In genomic region chr15:40244961-40245523, GRCh38 we compare ENCODE assay signal across 16 cellular contexts. TPM values are rescaled to one million over a fixed set of nuclear protein-coding genes. Genes with fewer than 3 reads are reported as not detected.
A peak's percentile ranks its signal among the peaks of the same experiment; 100 is the strongest.
DNase-seq lines count a peak whose midpoint lies in the region; ATAC-seq and TF ChIP-seq lines count a peak whose summit lies in the region.
"Had no signal": no experiment of that assay in that cellular context is flagged by ENCODE, and none has a peak within 500 bp of the region (broad histone marks: within the 10 kb centered on the region; RNA-seq: fewer than 3 reads in every experiment).

No MANE protein-coding gene starts in this region.

- intact Hi-C loops in body of pancreas (cut with DNase I) (no loop called here), right lobe of liver (cut with DNase I) (no loop called here)

- H3K4me3 ChIP-seq in body of pancreas = no peak overlapping the region
- no peak overlapping the region for H3K4me3 ChIP-seq in right lobe of liver
- H3K4me3 ChIP-seq: tibial nerve had no signal

- no peaks in the 10 kb centered on the region for H3K36me3 ChIP-seq in body of pancreas (replicated peaks in 1 of 2; ENCODE audit: insufficient read depth in 1 of 2, low read depth in 2 of 2)
- no peaks in the 10 kb centered on the region for H3K36me3 ChIP-seq in right lobe of liver
- H3K36me3 ChIP-seq: tibial nerve had no signal

- H3K27me3 Mint-ChIP-seq in activated naive CD8-positive, alpha-beta T cell treated with anti-CD3 and anti-CD28 coated beads, Interleukin-2, amount 10 ng/mL, durations not matched to agents 7 days and 5 days = peaks cover 3% of the 10 kb centered on the region
- H3K27me3 Mint-ChIP-seq in activated naive CD8-positive, alpha-beta T cell treated with anti-CD3 and anti-CD28 coated beads, Interleukin-2, amount 50 U/mL, for 24 hours = peaks cover under 1% of the 10 kb centered on the region

- no peaks in the 10 kb centered on the region for H3K9me3 Mint-ChIP-seq in activated naive CD8-positive, alpha-beta T cell treated with anti-CD3 and anti-CD28 coated beads, Interleukin-2, amount 10 ng/mL, durations not matched to agents 7 days and 5 days
- no peaks in the 10 kb centered on the region for H3K9me3 Mint-ChIP-seq in activated naive CD8-positive, alpha-beta T cell treated with anti-CD3 and anti-CD28 coated beads, Interleukin-2, amount 50 U/mL, for 24 hours
- H3K9me3 Mint-ChIP-seq: activated T-cell treated with anti-CD3 and anti-CD28 coated beads, Interleukin-2, amount 50 U/mL, for 72 hours had no signal

- WGBS in body of pancreas, 2 donors = 55 to 62% methylated on average over 5 of the region's 5 CpGs
- 65% methylated on average over 2 of the region's 5 CpGs for WGBS in right lobe of liver (ENCODE audit: insufficient coverage, low coverage, low lambda C conversion rate, missing lambda C conversion rate)

- POLR2A ChIA-PET in activated naive CD8-positive, alpha-beta T cell treated with anti-CD3 and anti-CD28 coated beads, Interleukin-2, amount 10 ng/mL, durations not matched to agents 7 days and 5 days (lab: Charles Lee) = no interaction called here

- no peaks in the 10 kb centered on the region for H3K9me3 ChIP-seq in body of pancreas
- H3K9me3 ChIP-seq in right lobe of liver = no peaks in the 10 kb centered on the region
- H3K9me3 ChIP-seq: tibial nerve had no signal

- H3K27me3 ChIP-seq in body of pancreas (no peaks in the 10 kb centered on the region), right lobe of liver (no peaks in the 10 kb centered on the region)

- H3K4me1 ChIP-seq in body of pancreas (peaks cover 10% of the 10 kb centered on the region), right lobe of liver (no peaks in the 10 kb centered on the region)

- peak; percentile 22 for DNase-seq in activated naive CD8-positive, alpha-beta T cell treated with anti-CD3 and anti-CD28 coated beads, Interleukin-2, amount 10 ng/mL, durations not matched to agents 7 days and 5 days
- no peak for DNase-seq in activated naive CD8-positive, alpha-beta T cell treated with anti-CD3 and anti-CD28 coated beads, Interleukin-2, amount 50 U/mL, for 24 hours
- peak in 3 of 4 donors; percentile 16 to 56 (median 35) for DNase-seq in body of pancreas
- DNase-seq in right lobe of liver = peak in 2 of 3 donors; percentile 10 to 19
- peak; percentile 73 for DNase-seq in ureter (ENCODE audit: low spot score)
- no peak for DNase-seq in iPS-NIHi7 (ENCODE audit: extremely low spot score)
- DNase-seq: activated T-cell treated with anti-CD3 and anti-CD28 coated beads, Interleukin-2, amount 50 U/mL, for 72 hours; effector CD8-positive, alpha-beta T cell; glutamatergic neuron; NCI-H2081 treated with DMSO at 0.1 percent for 48 hours; nucleus accumbens had no signal

- no peaks in the 10 kb centered on the region for H3K36me3 Mint-ChIP-seq in activated naive CD8-positive, alpha-beta T cell treated with anti-CD3 and anti-CD28 coated beads, Interleukin-2, amount 10 ng/mL, durations not matched to agents 7 days and 5 days
- no peaks in the 10 kb centered on the region for H3K36me3 Mint-ChIP-seq in activated naive CD8-positive, alpha-beta T cell treated with anti-CD3 and anti-CD28 coated beads, Interleukin-2, amount 50 U/mL, for 24 hours (ENCODE audit: low read depth)

- H3K4me3 Mint-ChIP-seq in activated naive CD8-positive, alpha-beta T cell treated with anti-CD3 and anti-CD28 coated beads, Interleukin-2, amount 10 ng/mL, durations not matched to agents 7 days and 5 days = no peak overlapping the region
- H3K4me3 Mint-ChIP-seq in activated naive CD8-positive, alpha-beta T cell treated with anti-CD3 and anti-CD28 coated beads, Interleukin-2, amount 50 U/mL, for 24 hours = no peak overlapping the region
- H3K4me3 Mint-ChIP-seq: activated T-cell treated with anti-CD3 and anti-CD28 coated beads, Interleukin-2, amount 50 U/mL, for 72 hours had no signal

- peaks cover 5% of the 10 kb centered on the region for H3K4me1 Mint-ChIP-seq in activated naive CD8-positive, alpha-beta T cell treated with anti-CD3 and anti-CD28 coated beads, Interleukin-2, amount 10 ng/mL, durations not matched to agents 7 days and 5 days
- H3K4me1 Mint-ChIP-seq in activated naive CD8-positive, alpha-beta T cell treated with anti-CD3 and anti-CD28 coated beads, Interleukin-2, amount 50 U/mL, for 24 hours = no peaks in the 10 kb centered on the region

- peak overlapping the region in 2 of 4 donors; percentile 24 to 41 for H3K27ac ChIP-seq in body of pancreas
- H3K27ac ChIP-seq in right lobe of liver = no peak overlapping the region
- H3K27ac ChIP-seq: tibial nerve had no signal

- H3K27ac Mint-ChIP-seq in activated naive CD8-positive, alpha-beta T cell treated with anti-CD3 and anti-CD28 coated beads, Interleukin-2, amount 10 ng/mL, durations not matched to agents 7 days and 5 days = no peak overlapping the region
- no peak overlapping the region for H3K27ac Mint-ChIP-seq in activated naive CD8-positive, alpha-beta T cell treated with anti-CD3 and anti-CD28 coated beads, Interleukin-2, amount 50 U/mL, for 24 hours
- H3K27ac Mint-ChIP-seq: activated T-cell treated with anti-CD3 and anti-CD28 coated beads, Interleukin-2, amount 50 U/mL, for 72 hours had no signal

- TF ChIP-seq POLR2A in body of pancreas (IDR thresholded peaks at IDR 0.05) (no peak), right lobe of liver (IDR thresholded peaks at IDR 0.05) (no peak)

- TF ChIP-seq CTCF in body of pancreas (IDR thresholded peaks at IDR 0.05) = no peak
- no peak for TF ChIP-seq CTCF in right lobe of liver (IDR thresholded peaks at IDR 0.05)

- no peak for ATAC-seq in activated naive CD8-positive, alpha-beta T cell treated with anti-CD3 and anti-CD28 coated beads, Interleukin-2, amount 10 ng/mL, durations not matched to agents 7 days and 5 days (ENCODE audit: low read depth)
- ATAC-seq in activated naive CD8-positive, alpha-beta T cell treated with anti-CD3 and anti-CD28 coated beads, Interleukin-2, amount 50 U/mL, for 24 hours = no peak
- ATAC-seq in body of pancreas (peak; percentile 63), right lobe of liver (no peak), HG03521 (IDR thresholded peaks at IDR 0.05; ENCODE audit: unreplicated experiment) (no peak), GM18858 (IDR thresholded peaks at IDR 0.05; ENCODE audit: unreplicated experiment) (no peak)
- ATAC-seq: activated T-cell treated with anti-CD3 and anti-CD28 coated beads, Interleukin-2, amount 50 U/mL, for 72 hours had no signal

RNA-seq across cellular contexts. Expression of gene PAK6, which starts 6.2 kb away (rescaled TPM):
- 1 to 10 TPM in 1 of 2 experiments, under 1 TPM in 1; 0.91 to 1.3 TPM for total RNA-seq in activated naive CD8-positive, alpha-beta T cell treated with anti-CD3 and anti-CD28 coated beads, Interleukin-2, amount 10 ng/mL, durations not matched to agents 7 days and 5 days
- total RNA-seq in body of pancreas = 10 to 100 TPM; 14.8 to 22.4 TPM
- under 1 TPM in 4 of 6 experiments, not detected in 2; 0.05 to 0.19 (median 0.10) TPM for total RNA-seq in right lobe of liver
- 29.5 TPM for total RNA-seq in ureter

RNA-seq across cellular contexts. Expression of gene ANKRD63, which starts 37.8 kb away (rescaled TPM):
- under 1 TPM in 1 of 2 experiments, not detected in 1; 0.26 TPM for total RNA-seq in activated naive CD8-positive, alpha-beta T cell treated with anti-CD3 and anti-CD28 coated beads, Interleukin-2, amount 10 ng/mL, durations not matched to agents 7 days and 5 days
- not detected for total RNA-seq in body of pancreas
- under 1 TPM in 1 of 6 experiments, not detected in 5; 0.24 TPM for total RNA-seq in right lobe of liver
- not detected for total RNA-seq in ureter
- total RNA-seq: activated T-cell treated with anti-CD3 and anti-CD28 coated beads, Interleukin-2, amount 50 U/mL, for 72 hours; LHCN-M2; lower leg skin; tibial nerve had no signal

Comparison
In these comparisons a context has a peak if more than half of its experiments do, and no peak if none do; other contexts are left out.
1. DNase-seq: peak in activated naive CD8-positive, alpha-beta T cell treated with anti-CD3 and anti-CD28 coated beads, Interleukin-2, amount 10 ng/mL, durations not matched to agents 7 days and 5 days (single experiment), body of pancreas (3 of 4), right lobe of liver (2 of 3) and ureter (single experiment); none in activated naive CD8-positive, alpha-beta T cell treated with anti-CD3 and anti-CD28 coated beads, Interleukin-2, amount 50 U/mL, for 24 hours (single experiment) and iPS-NIHi7 (single experiment).
2. RNA of gene PAK6, which starts 6.2 kb away (total RNA-seq): 29.5 TPM in ureter (single experiment) and 14.8 to 22.4 TPM in body of pancreas; 0.91 to 1.3 TPM in activated naive CD8-positive, alpha-beta T cell treated with anti-CD3 and anti-CD28 coated beads, Interleukin-2, amount 10 ng/mL, durations not matched to agents 7 days and 5 days and 0.05 to 0.19 TPM in right lobe of liver; every median in the first group is over 4 times any median in the second.